9 cellular contexts compared by ENCODE assay signal in genomic region chr16:1300664-1301476, GRCh38. TPM values are rescaled to one million over a fixed set of nuclear protein-coding genes. Genes with fewer than 3 reads are reported as not detected.
DNase-seq lines count a peak whose midpoint lies in the region; ATAC-seq and TF ChIP-seq lines count a peak whose summit lies in the region.
"Had no signal": no experiment of that assay in that cellular context is flagged by ENCODE, and none has a peak within 500 bp of the region (broad histone marks: within the 10 kb centered on the region; RNA-seq: fewer than 3 reads in every experiment).

No MANE protein-coding gene starts in this region.

- H3K4me3 ChIP-seq in AG09309 (ENCODE audit: control insufficient read depth, low read depth, low read length) (peak overlapping the region; percentile 10; the same call in 1 of the 2 replicates), H7 (ENCODE audit: insufficient read depth, low read depth, low read length) (peak overlapping the region; percentile 8; the same call in 1 of the 2 replicates), RWPE2 (ENCODE audit: severe bottlenecking) (no peak overlapping the region), urinary bladder (ENCODE audit: low read depth, low read length) (no peak overlapping the region)

- DNase-seq in AG09309 (ENCODE audit: low read depth) (no peak), H7 (peak; percentile 96), RWPE2 (ENCODE audit: low spot score) (no peak), glomerular visceral epithelial cell (ENCODE audit: extremely low spot score) (peak; percentile 49), posterior vena cava (ENCODE audit: low spot score) (peak; percentile 92)
- DNase-seq in activated gamma-delta T cell treated with anti-CD3 and anti-CD28 coated beads, Interleukin-2, amount 50 U/mL, for 16 hours (ENCODE audit: low read depth), result peak; percentile 64

- H3K36me3 ChIP-seq in H7 (replicated peaks; ENCODE audit: control insufficient read depth, insufficient read depth, low read length), result no peaks in the 10 kb centered on the region
- no peaks in the 10 kb centered on the region for H3K36me3 ChIP-seq in RWPE2 (ENCODE audit: low read depth)
- H3K36me3 ChIP-seq in urinary bladder (ENCODE audit: insufficient read depth), result no peaks in the 10 kb centered on the region

- TF ChIP-seq CTCF in AG09309 (IDR thresholded peaks at IDR 0.05; ENCODE audit: control insufficient read depth, insufficient read depth, low read depth, low read length, missing control alignments) (peak; percentile 93), RWPE2 (IDR thresholded peaks at IDR 0.05; ENCODE audit: poor library complexity, severe bottlenecking) (peak; percentile 56)

- 11% methylated on average over 42 of the region's 42 CpGs for WGBS in urinary bladder

- peaks cover 15% of the 10 kb centered on the region for H3K4me1 ChIP-seq in RWPE2 (ENCODE audit: insufficient read depth, poor library complexity, severe bottlenecking)
- H3K4me1 ChIP-seq in urinary bladder (ENCODE audit: insufficient read depth), result no peaks in the 10 kb centered on the region

- H3K27ac ChIP-seq in RWPE2 (ENCODE audit: poor library complexity, severe bottlenecking) (no peak overlapping the region), urinary bladder (ENCODE audit: low read depth) (peak overlapping the region; percentile 31)

- no peaks in the 10 kb centered on the region for H3K9me3 ChIP-seq in RWPE2 (ENCODE audit: severe bottlenecking)

- ATAC-seq in RWPE2 (ENCODE audit: low read depth) (no peak), GM21360 (IDR thresholded peaks at IDR 0.05; ENCODE audit: unreplicated experiment) (no peak)

- H3K27me3 ChIP-seq in H7 (ENCODE audit: control insufficient read depth, insufficient read depth, low read length) (no peaks in the 10 kb centered on the region), RWPE2 (ENCODE audit: insufficient read depth, poor library complexity, severe bottlenecking) (no peaks in the 10 kb centered on the region)

- intact Hi-C loops in posterior vena cava (cut with DNase I), result no loop called here

RNA-seq across cellular contexts. Expression of gene UBE2I, which starts 8.6 kb away (rescaled TPM):
- total RNA-seq in H7 (2014; rRNA removed; shearing (Covaris generic)), result 79.9 and 80.2 TPM in 2 replicates
- 10 to 100 TPM; 68.0 to 68.4 TPM for total RNA-seq in posterior vena cava
- 41.9 TPM for total RNA-seq in urinary bladder
- 84.1 TPM for polyA plus RNA-seq in urinary bladder

RNA-seq across cellular contexts. Expression of gene BAIAP3, which starts 32.6 kb away (rescaled TPM):
- total RNA-seq in H7 (2014; rRNA removed; shearing (Covaris generic)), result 2.6 and 5.7 TPM in 2 replicates
- total RNA-seq in posterior vena cava (under 1 TPM; 0.24 to 0.56 TPM), urinary bladder (0.63 TPM)
- polyA plus RNA-seq in urinary bladder, result 2.7 TPM

RNA-seq across cellular contexts. Expression of gene TPSD1, which starts 45.0 kb away (rescaled TPM):
- not detected in 2 replicates for total RNA-seq in H7 (2014; rRNA removed; shearing (Covaris generic))
- 1 to 10 TPM in 1 of 2 donors, under 1 TPM in 1; 0.57 to 4.1 TPM for total RNA-seq in posterior vena cava
- 1.1 TPM for total RNA-seq in urinary bladder
- polyA plus RNA-seq in urinary bladder, result 2.1 TPM
- total RNA-seq: temporal lobe had no signal

RNA-seq across cellular contexts. Expression of gene TSR3, which starts 50.8 kb away (rescaled TPM):
- total RNA-seq in H7 (2014; rRNA removed; shearing (Covaris generic)), result 87.7 and 99.4 TPM in 2 replicates
- total RNA-seq in posterior vena cava (10 to 100 TPM; 40.4 to 40.7 TPM), urinary bladder (22.3 TPM)
- 62.1 TPM for polyA plus RNA-seq in urinary bladder

RNA-seq across cellular contexts. Expression of gene GNPTG, which starts 50.9 kb away (rescaled TPM):
- 16.2 and 21.5 TPM in 2 replicates for total RNA-seq in H7 (2014; rRNA removed; shearing (Covaris generic))
- total RNA-seq in posterior vena cava (10 to 100 TPM; 48.4 to 55.6 TPM), urinary bladder (28.0 TPM)
- polyA plus RNA-seq in urinary bladder, result 70.4 TPM

Comparison
In these comparisons a context has a peak if more than half of its experiments do, and no peak if none do; other contexts are left out.
1. DNase-seq: peak in H7 (single experiment), activated gamma-delta T cell treated with anti-CD3 and anti-CD28 coated beads, Interleukin-2, amount 50 U/mL, for 16 hours (single experiment), glomerular visceral epithelial cell (single experiment) and posterior vena cava (single experiment); none in AG09309 (single experiment) and RWPE2 (single experiment).
2. H3K4me3 ChIP-seq: peak in AG09309 (single experiment) and H7 (single experiment); none in RWPE2 (single experiment) and urinary bladder (single experiment).